8 cellular contexts compared by ENCODE assay signal in the genomic region with DNA sequence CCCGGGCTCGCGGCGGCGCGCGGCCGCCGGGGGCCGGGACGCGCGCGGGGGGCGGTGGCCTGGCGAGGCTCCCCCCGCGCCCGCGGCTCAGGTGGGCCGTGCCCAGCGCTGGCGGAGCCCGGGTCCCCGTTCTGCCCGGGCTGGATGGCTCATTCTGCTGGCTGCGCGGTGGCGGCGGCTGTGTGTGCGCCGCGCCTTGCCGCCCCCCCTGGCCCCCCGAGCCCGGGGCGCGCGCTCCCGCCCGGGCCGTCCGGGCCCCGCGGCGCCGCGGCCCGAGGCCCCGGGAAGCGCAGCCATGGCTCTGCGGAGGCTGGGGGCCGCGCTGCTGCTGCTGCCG. TPM values are rescaled to one million over a fixed set of nuclear protein-coding genes. Genes with fewer than 3 reads are reported as not detected.
DNase-seq lines count a peak whose midpoint lies in the region; ATAC-seq and TF ChIP-seq lines count a peak whose summit lies in the region.

A gene (plus strand): TSS at position 152 of the 337 bp plus-strand sequence. CDS start 144 bp downstream, at position 296.

- peaks cover 7 to 17% (median 10%) of the 10 kb centered on the region in 3 donors for H3K4me1 Mint-ChIP-seq in CD8-positive, alpha-beta memory T cell

- H3K27me3 Mint-ChIP-seq in CD8-positive, alpha-beta memory T cell: peaks cover 34 to 76% of the 10 kb centered on the region in 2 donors

- H3K27ac Mint-ChIP-seq in CD8-positive, alpha-beta memory T cell: no peak within 1 kb of the TSS

- no peaks in the 10 kb centered on the region for H3K9me3 ChIP-seq in CD8-positive, alpha-beta memory T cell (ENCODE audit: low read length)

- peaks cover 6% of the 10 kb centered on the region for H3K4me1 ChIP-seq in CD8-positive, alpha-beta memory T cell (ENCODE audit: insufficient read depth, low read length)

- H3K9me3 Mint-ChIP-seq in CD8-positive, alpha-beta memory T cell: no peaks in the 10 kb centered on the region

- peak within 1 kb of the TSS; percentile 47 to 88 (median 75) for H3K4me3 Mint-ChIP-seq in CD8-positive, alpha-beta memory T cell

- H3K36me3 Mint-ChIP-seq in CD8-positive, alpha-beta memory T cell: no peaks in the 10 kb centered on the region

- 0 to 1% methylated on average over 2 to 38 of the region's 55 CpGs for WGBS in lower leg skin, 2 donors

- H3K4me3 ChIP-seq in CD8-positive, alpha-beta memory T cell (ENCODE audit: low read length): no peak within 1 kb of the TSS
- H3K4me3 ChIP-seq in epithelial cell of esophagus (ENCODE audit: low read length) (peak within 1 kb of the TSS; percentile 43), lower leg skin (ENCODE audit: low read depth, poor library complexity, severe bottlenecking) (no peak within 1 kb of the TSS)

- no peak for DNase-seq in CD8-positive, alpha-beta memory T cell
- peak; percentile 10 for DNase-seq in HT-29 (ENCODE audit: low spot score)
- peak; percentile 53 for DNase-seq in epithelial cell of esophagus (ENCODE audit: low read depth)
- DNase-seq in myocyte (ENCODE audit: low read depth): peak; percentile 39
- no peak for DNase-seq in ureter (ENCODE audit: low spot score)
- no peak for DNase-seq in lower leg skin (ENCODE audit: low spot score in 2 of 2)

- peaks cover 28% of the 10 kb centered on the region for H3K27me3 ChIP-seq in CD8-positive, alpha-beta memory T cell (ENCODE audit: insufficient read depth, low read length, poor library complexity, severe bottlenecking)

- ATAC-seq in HG03457 (IDR thresholded peaks at IDR 0.05; ENCODE audit: unreplicated experiment): no peak

- intact Hi-C loops in lower leg skin (cut with DNase I; ENCODE audit: low total_unique reads): no loop called here

- CTCF ChIA-PET in CD8-positive, alpha-beta memory T cell (lab: Charles Lee): no interaction called here

- TF ChIP-seq POLR2A in lower leg skin (IDR thresholded peaks at IDR 0.05): no peak

- TF ChIP-seq CTCF in VCaP (conservative IDR thresholded peaks at IDR 0.05): no peak
- no peak for TF ChIP-seq CTCF in epithelial cell of esophagus (IDR thresholded peaks at IDR 0.05; ENCODE audit: insufficient read depth, low read depth, low read length, missing control alignments)
- no peak for TF ChIP-seq CTCF in lower leg skin (IDR thresholded peaks at IDR 0.05)

- POLR2A ChIA-PET in CD8-positive, alpha-beta memory T cell (lab: Charles Lee): no interaction called here

- no peaks in the 10 kb centered on the region for H3K36me3 ChIP-seq in CD8-positive, alpha-beta memory T cell (ENCODE audit: insufficient read depth, low read length)

- no peak within 1 kb of the TSS for H3K27ac ChIP-seq in CD8-positive, alpha-beta memory T cell (ENCODE audit: low read depth, low read length)
- peak within 1 kb of the TSS; percentile 89 for H3K27ac ChIP-seq in VCaP

RNA-seq across cellular contexts. Expression of the gene that starts here (rescaled TPM):
- total RNA-seq in CD8-positive, alpha-beta memory T cell: under 1 TPM; 0.22 to 0.33 TPM
- not detected for polyA plus RNA-seq in CD8-positive, alpha-beta memory T cell
- total RNA-seq in HT-29 (2014; rRNA removed; shearing (Covaris generic)): 2.0 and 3.3 TPM in 2 replicates
- total RNA-seq in myocyte (4.2 and 9.5 TPM in 2 replicates), ureter (14.6 TPM), lower leg skin (1 to 10 TPM in 2 of 4 donors, under 1 TPM in 2; 0.57 to 3.1 (median 1.7) TPM)
- 7.4 TPM for polyA plus RNA-seq in myocyte (2012)

Comparison
In these comparisons a context has a peak if more than half of its experiments do, and no peak if none do; other contexts are left out.
1. DNase-seq: peak in HT-29 (single experiment), epithelial cell of esophagus (single experiment) and myocyte (single experiment); none in CD8-positive, alpha-beta memory T cell (0 of 5), ureter (single experiment) and lower leg skin (0 of 2).